ENCODE assay signal across 1 cellular context in the genomic region with DNA sequence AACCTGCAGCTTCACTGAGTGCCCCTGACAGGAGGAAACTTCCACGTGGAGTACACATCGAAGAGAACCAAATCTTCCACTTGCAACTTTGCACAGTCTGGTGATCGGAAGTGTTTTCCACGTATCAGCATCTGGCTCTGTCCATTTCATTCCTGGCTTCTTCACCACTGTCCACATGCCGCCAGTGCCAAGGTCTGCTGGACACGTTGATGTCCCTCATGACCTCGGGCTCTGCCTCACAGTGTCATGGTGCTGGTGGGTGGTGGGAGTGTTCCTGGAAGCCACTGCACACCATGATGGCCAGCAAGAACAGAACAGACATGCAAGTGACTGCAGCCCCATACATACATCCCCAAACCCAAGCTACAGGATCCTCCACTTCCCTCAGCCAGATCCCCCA.
TF ChIP-seq lines count a peak whose summit lies in the region.

No MANE protein-coding gene starts in this region.

TF ChIP-seq in H1, 55 proteins besides CTCF, POLR2A, EP300 and RAD21 (continued from another document):
- no peak for TF ChIP-seq BACH1 (IDR thresholded peaks at IDR 0.05; ENCODE audit: low read length)
- TF ChIP-seq MAX (IDR thresholded peaks at IDR 0.05): no peak
- no peak for TF ChIP-seq BRCA1 (IDR thresholded peaks at IDR 0.05; ENCODE audit: low read depth, low read length)
